In the genomic region with DNA sequence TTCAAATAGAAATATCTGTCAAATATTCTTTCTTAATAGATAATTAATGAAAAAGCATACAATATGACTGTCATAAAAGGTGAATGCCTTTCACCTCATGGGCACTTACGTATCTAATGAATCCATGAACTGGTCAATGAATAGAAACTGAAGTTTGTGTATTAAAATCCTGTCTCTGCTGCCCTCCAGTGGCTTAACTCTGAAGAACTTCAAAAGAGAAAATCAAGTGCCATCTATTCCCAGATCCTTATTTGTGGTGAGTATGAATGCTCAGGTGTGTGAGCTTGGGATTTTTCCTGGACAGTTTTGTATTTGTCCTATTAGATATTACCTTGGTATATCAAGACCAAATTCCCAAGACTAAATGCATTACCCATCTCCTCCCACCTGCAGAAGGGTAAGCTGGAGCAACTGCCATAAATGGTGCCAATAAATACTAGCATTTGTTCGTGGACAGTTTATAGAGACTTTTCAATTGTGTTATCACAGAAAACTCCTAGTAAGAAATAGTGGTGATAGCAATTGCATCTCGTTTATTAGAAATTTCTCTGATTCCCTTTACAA, we compare ENCODE assay signal across 8 cellular contexts. TPM values are rescaled to one million over a fixed set of nuclear protein-coding genes. Genes with fewer than 3 reads are reported as not detected.
A peak's percentile ranks its signal among the peaks of the same experiment; 100 is the strongest.
DNase-seq lines count a peak whose midpoint lies in the region; ATAC-seq and TF ChIP-seq lines count a peak whose summit lies in the region.

No MANE protein-coding gene starts in this region.

- H3K4me1 ChIP-seq in NT2/D1 (ENCODE audit: insufficient read depth, insufficient read length): no peaks in the 10 kb centered on the region
- H3K4me1 ChIP-seq in colonic mucosa: no peaks in the 10 kb centered on the region

- no peak for DNase-seq in Right ventricle myocardium superior
- no peak for DNase-seq in cardiac septum (ENCODE audit: low spot score)
- DNase-seq in HL-60 (ENCODE audit: low read depth in 1 of 2, low spot score in 1 of 2): peak in 1 of 2 experiments; percentile 36
- DNase-seq in NT2/D1 (ENCODE audit: low read depth, low spot score): peak; percentile 61
- DNase-seq in colonic mucosa: peak; percentile 56
- DNase-seq in memory B cell (ENCODE audit: low spot score in 2 of 2): peak in 1 of 2 donors; percentile 20
- no peak for DNase-seq in omental fat pad (ENCODE audit: low spot score)
- DNase-seq in activated T-cell treated with anti-CD3 and anti-CD28 coated beads, Interleukin-2, amount 50 U/mL, for 4 hours: no peak

- H3K9ac ChIP-seq in NT2/D1 (ENCODE audit: insufficient read length, low read depth): no peak overlapping the region
- no peak overlapping the region for H3K9ac ChIP-seq in colonic mucosa (ENCODE audit: low read depth in 2 of 2, low read length in 2 of 2)

- no peaks in the 10 kb centered on the region for H3K27me3 ChIP-seq in HL-60 (ENCODE audit: insufficient read depth, poor library complexity, severe bottlenecking)
- H3K27me3 ChIP-seq in NT2/D1 (ENCODE audit: insufficient read depth, insufficient read length): no peaks in the 10 kb centered on the region
- no peaks in the 10 kb centered on the region for H3K27me3 ChIP-seq in colonic mucosa

- H3K36me3 Mint-ChIP-seq in memory B cell: no peaks in the 10 kb centered on the region
- H3K36me3 Mint-ChIP-seq in activated T-cell treated with anti-CD3 and anti-CD28 coated beads, Interleukin-2, amount 50 U/mL, for 4 hours (ENCODE audit: insufficient read depth): no peaks in the 10 kb centered on the region

- H3K4me3 Mint-ChIP-seq in memory B cell: no peak overlapping the region
- no peak overlapping the region for H3K4me3 Mint-ChIP-seq in activated T-cell treated with anti-CD3 and anti-CD28 coated beads, Interleukin-2, amount 50 U/mL, for 4 hours

- H3K4me1 Mint-ChIP-seq in memory B cell: no peaks in the 10 kb centered on the region
- H3K4me1 Mint-ChIP-seq in activated T-cell treated with anti-CD3 and anti-CD28 coated beads, Interleukin-2, amount 50 U/mL, for 4 hours (ENCODE audit: low read depth): peaks cover 3% of the 10 kb centered on the region

- intact Hi-C loops in Right ventricle myocardium superior (cut with DNase I): loop anchor here (10.0 kb wide), 1 partner anchor 169 kb away; no protein-coding TSS in a partner anchor
- intact Hi-C loops in cardiac septum (cut with DNase I): loop anchor here (5.0 to 10.0 kb wide), 2 partner anchors 171 to 439 kb away; no protein-coding TSS in a partner anchor
- intact Hi-C loops in colonic mucosa (cut with DNase I): loop anchor here (5.0 kb wide), 3 partner anchors 171 to 441 kb away; no protein-coding TSS in a partner anchor

- H3K9me3 Mint-ChIP-seq in memory B cell: no peaks in the 10 kb centered on the region
- H3K9me3 Mint-ChIP-seq in activated T-cell treated with anti-CD3 and anti-CD28 coated beads, Interleukin-2, amount 50 U/mL, for 4 hours: no peaks in the 10 kb centered on the region

- TF ChIP-seq CTCF in HL-60 (IDR thresholded peaks at IDR 0.05; ENCODE audit: insufficient read depth, low read length) (peak; percentile 11), colonic mucosa (IDR thresholded peaks at IDR 0.05) (peak; percentile 45), omental fat pad (IDR thresholded peaks at IDR 0.05) (no peak)

- H3K27me3 Mint-ChIP-seq in memory B cell: peaks cover 2% of the 10 kb centered on the region
- H3K27me3 Mint-ChIP-seq in activated T-cell treated with anti-CD3 and anti-CD28 coated beads, Interleukin-2, amount 50 U/mL, for 4 hours (ENCODE audit: low read depth): peaks cover 2% of the 10 kb centered on the region

- H3K27ac ChIP-seq in HL-60 (replicated peaks): no peak overlapping the region
- H3K27ac ChIP-seq in colonic mucosa: no peak overlapping the region

- ATAC-seq in Right ventricle myocardium superior (ENCODE audit: poor library complexity) (peak; percentile 68), memory B cell (ENCODE audit: low read depth) (peak; percentile 37), omental fat pad (ENCODE audit: low FRiP score) (no peak)
- ATAC-seq in activated T-cell treated with anti-CD3 and anti-CD28 coated beads, Interleukin-2, amount 50 U/mL, for 4 hours: no peak

- H3K4me3 ChIP-seq in HL-60 (replicated peaks; ENCODE audit: insufficient read depth, low read length) (no peak overlapping the region), NT2/D1 (ENCODE audit: insufficient read length, low read depth) (no peak overlapping the region), colonic mucosa (no peak overlapping the region)

- H3K9me3 ChIP-seq in NT2/D1 (ENCODE audit: insufficient read depth, low read length) (no peaks in the 10 kb centered on the region), colonic mucosa (no peaks in the 10 kb centered on the region)

- no peaks in the 10 kb centered on the region for H3K36me3 ChIP-seq in NT2/D1 (ENCODE audit: insufficient read depth, insufficient read length, low read length)
- no peaks in the 10 kb centered on the region for H3K36me3 ChIP-seq in colonic mucosa

- H3K27ac Mint-ChIP-seq in memory B cell: no peak overlapping the region

RNA-seq across cellular contexts. Expression of gene SVEP1, which starts 44.0 kb away (rescaled TPM):
- 6.8 TPM for total RNA-seq in Right ventricle myocardium superior
- 6.7 TPM for total RNA-seq in cardiac septum
- 1 to 10 TPM; 2.1 to 9.7 TPM for total RNA-seq in colonic mucosa
- 100 to 1,000 TPM; 140 to 465 (median 209) TPM for total RNA-seq in omental fat pad
- under 1 TPM; 0.03 to 0.05 (median 0.05) TPM for total RNA-seq in activated T-cell treated with anti-CD3 and anti-CD28 coated beads, Interleukin-2, amount 50 U/mL, for 4 hours

RNA-seq across cellular contexts. Expression of gene MUSK, which starts 45.0 kb away (rescaled TPM):
- 2.1 TPM for total RNA-seq in Right ventricle myocardium superior
- total RNA-seq in cardiac septum: 1.2 TPM
- 1 to 10 TPM in 1 of 2 donors, under 1 TPM in 1; 0.94 to 2.0 TPM for total RNA-seq in colonic mucosa
- under 1 TPM in 2 of 4 donors, not detected in 2; 0.31 to 0.37 TPM for total RNA-seq in omental fat pad
- not detected for total RNA-seq in activated T-cell treated with anti-CD3 and anti-CD28 coated beads, Interleukin-2, amount 50 U/mL, for 4 hours

Comparison
In these comparisons a context has a peak if more than half of its experiments do, and no peak if none do; other contexts are left out.
1. ATAC-seq: peak in Right ventricle myocardium superior (single experiment) and memory B cell (single experiment); none in omental fat pad (single experiment) and activated T-cell treated with anti-CD3 and anti-CD28 coated beads, Interleukin-2, amount 50 U/mL, for 4 hours (0 of 2).
2. DNase-seq: peak in NT2/D1 (single experiment) and colonic mucosa (single experiment); none in Right ventricle myocardium superior (single experiment), cardiac septum (single experiment), omental fat pad (single experiment) and activated T-cell treated with anti-CD3 and anti-CD28 coated beads, Interleukin-2, amount 50 U/mL, for 4 hours (single experiment).
3. CTCF ChIP-seq: peak in HL-60 (single experiment) and colonic mucosa (single experiment); none in omental fat pad (0 of 3).
4. RNA of gene SVEP1, which starts 44.0 kb away (total RNA-seq): 140 to 465 TPM in omental fat pad; 2.1 to 9.7 TPM in colonic mucosa, 6.8 TPM in Right ventricle myocardium superior (single experiment), 6.7 TPM in cardiac septum (single experiment) and 0.03 to 0.05 TPM in activated T-cell treated with anti-CD3 and anti-CD28 coated beads, Interleukin-2, amount 50 U/mL, for 4 hours; every median in the first group is over 10 times any median in the second.